8 cellular contexts compared by ENCODE assay signal in the genomic region with DNA sequence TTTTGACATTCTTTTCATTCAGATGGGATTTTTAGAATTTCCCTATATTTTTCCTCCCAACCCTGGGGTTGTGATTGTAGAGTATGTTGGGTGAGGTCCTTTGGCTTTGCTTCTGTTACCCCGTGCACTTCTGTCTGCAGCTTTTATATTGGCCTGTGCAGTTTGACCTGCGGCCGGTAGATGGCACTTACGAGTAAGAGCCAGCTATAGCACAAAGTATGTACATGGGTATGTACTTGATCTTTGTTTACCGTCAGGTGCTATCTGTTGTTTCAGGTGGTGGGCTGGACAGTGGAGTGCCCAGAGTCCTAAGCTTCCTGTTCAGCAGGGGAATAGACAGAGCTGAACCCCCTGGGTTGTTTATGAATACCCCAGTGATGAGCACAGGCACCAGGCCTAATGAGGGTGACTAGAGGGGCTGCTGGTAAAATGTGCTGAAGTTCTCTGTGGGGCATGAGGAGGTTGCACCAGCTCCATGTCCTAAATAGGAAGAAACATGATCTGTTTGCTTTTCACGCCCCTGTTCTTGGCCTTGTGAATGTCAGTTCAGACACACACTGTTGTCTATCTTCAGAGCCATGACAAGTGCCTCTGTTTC. TPM values are rescaled to one million over a fixed set of nuclear protein-coding genes. Genes with fewer than 3 reads are reported as not detected.
DNase-seq lines count a peak whose midpoint lies in the region; ATAC-seq and TF ChIP-seq lines count a peak whose summit lies in the region.

No MANE protein-coding gene starts in this region.

- no peak overlapping the region for H3K4me3 ChIP-seq in hepatocyte

- H4K20me1 ChIP-seq in hepatocyte (ENCODE audit: insufficient read depth, poor library complexity, severe bottlenecking) = no peaks in the 10 kb centered on the region

- no peaks in the 10 kb centered on the region for H3K4me1 Mint-ChIP-seq in activated CD8-positive, alpha-beta T cell treated with anti-CD3 and anti-CD28 coated beads for 36 hours (ENCODE audit: low read depth)
- peaks cover 6% of the 10 kb centered on the region for H3K4me1 Mint-ChIP-seq in activated CD8-positive, alpha-beta T cell treated with anti-CD3 and anti-CD28 coated beads, Interleukin-2, amount 10 ng/mL, durations not matched to agents 7 days and 5 days (ENCODE audit: low read depth)

- no peak overlapping the region for H2AFZ ChIP-seq in hepatocyte

- H3K9me3 ChIP-seq in hepatocyte (ENCODE audit: low read depth) = no peaks in the 10 kb centered on the region

- 34% methylated on average over 6 of the region's 6 CpGs for WGBS in hepatocyte (ENCODE audit: low lambda C conversion rate, missing lambda C conversion rate)

- CTCF ChIA-PET in activated CD8-positive, alpha-beta T cell treated with anti-CD3 and anti-CD28 coated beads for 36 hours (lab: Charles Lee) = interaction anchor here (0.9 to 2.1 kb wide), 3 partner anchors 9 to 1944 kb away, joined by 3 to 7 read pairs (median 6); no protein-coding TSS in a partner anchor
- CTCF ChIA-PET in activated CD8-positive, alpha-beta T cell treated with anti-CD3 and anti-CD28 coated beads, Interleukin-2, amount 10 ng/mL, durations not matched to agents 7 days and 5 days (lab: Charles Lee) = interaction anchor here (0.9 to 2.3 kb wide), 4 partner anchors 8 to 18 kb away, joined by 3 to 8 read pairs (median 4); no protein-coding TSS in a partner anchor

- peaks cover 5% of the 10 kb centered on the region for H3K27me3 Mint-ChIP-seq in activated CD8-positive, alpha-beta T cell treated with anti-CD3 and anti-CD28 coated beads for 36 hours
- H3K27me3 Mint-ChIP-seq in activated CD8-positive, alpha-beta T cell treated with anti-CD3 and anti-CD28 coated beads, Interleukin-2, amount 10 ng/mL, durations not matched to agents 7 days and 5 days (ENCODE audit: low read depth) = peaks cover 3% of the 10 kb centered on the region

- H3K4me2 ChIP-seq in hepatocyte = no peak overlapping the region

- H3K79me2 ChIP-seq in hepatocyte = no peaks in the 10 kb centered on the region

- ATAC-seq in activated CD8-positive, alpha-beta T cell treated with anti-CD3 and anti-CD28 coated beads for 36 hours = no peak
- ATAC-seq in activated CD8-positive, alpha-beta T cell treated with anti-CD3 and anti-CD28 coated beads, Interleukin-2, amount 10 ng/mL, durations not matched to agents 7 days and 5 days = no peak
- peak; percentile 97 for ATAC-seq in GM21529 (IDR thresholded peaks at IDR 0.05; ENCODE audit: unreplicated experiment)

- TF ChIP-seq CTCF in activated CD8-positive, alpha-beta T cell treated with anti-CD3 and anti-CD28 coated beads for 36 hours (IDR thresholded peaks at IDR 0.05) = peak; percentile 19
- TF ChIP-seq CTCF in hepatocyte (IDR thresholded peaks at IDR 0.05; ENCODE audit: poor library complexity) = peak; percentile 55

- no peaks in the 10 kb centered on the region for H3K9me2 ChIP-seq in hepatocyte (replicated peaks; ENCODE audit: insufficient read depth)

- no peak overlapping the region for H3K27ac Mint-ChIP-seq in activated CD8-positive, alpha-beta T cell treated with anti-CD3 and anti-CD28 coated beads for 36 hours
- no peak overlapping the region for H3K27ac Mint-ChIP-seq in activated CD8-positive, alpha-beta T cell treated with anti-CD3 and anti-CD28 coated beads, Interleukin-2, amount 10 ng/mL, durations not matched to agents 7 days and 5 days

- POLR2A ChIA-PET in activated CD8-positive, alpha-beta T cell treated with anti-CD3 and anti-CD28 coated beads for 36 hours (lab: Charles Lee) = no interaction called here
- POLR2A ChIA-PET in activated CD8-positive, alpha-beta T cell treated with anti-CD3 and anti-CD28 coated beads, Interleukin-2, amount 10 ng/mL, durations not matched to agents 7 days and 5 days (lab: Charles Lee) = no interaction called here

- intact Hi-C loops in activated CD8-positive, alpha-beta T cell treated with anti-CD3 and anti-CD28 coated beads for 36 hours (cut with micrococcal nuclease) = no loop called here

- peaks cover 19% of the 10 kb centered on the region for H3K9me3 Mint-ChIP-seq in activated CD8-positive, alpha-beta T cell treated with anti-CD3 and anti-CD28 coated beads for 36 hours
- peaks cover 4% of the 10 kb centered on the region for H3K9me3 Mint-ChIP-seq in activated CD8-positive, alpha-beta T cell treated with anti-CD3 and anti-CD28 coated beads, Interleukin-2, amount 10 ng/mL, durations not matched to agents 7 days and 5 days (ENCODE audit: insufficient read depth)

- H3K36me3 Mint-ChIP-seq in activated CD8-positive, alpha-beta T cell treated with anti-CD3 and anti-CD28 coated beads for 36 hours (ENCODE audit: low read depth) = no peaks in the 10 kb centered on the region
- peaks cover 2% of the 10 kb centered on the region for H3K36me3 Mint-ChIP-seq in activated CD8-positive, alpha-beta T cell treated with anti-CD3 and anti-CD28 coated beads, Interleukin-2, amount 10 ng/mL, durations not matched to agents 7 days and 5 days (ENCODE audit: low read depth)

- H3K4me3 Mint-ChIP-seq in activated CD8-positive, alpha-beta T cell treated with anti-CD3 and anti-CD28 coated beads for 36 hours = no peak overlapping the region
- no peak overlapping the region for H3K4me3 Mint-ChIP-seq in activated CD8-positive, alpha-beta T cell treated with anti-CD3 and anti-CD28 coated beads, Interleukin-2, amount 10 ng/mL, durations not matched to agents 7 days and 5 days

- H3K27ac ChIP-seq in hepatocyte = no peak overlapping the region

- H3K4me1 ChIP-seq in hepatocyte (ENCODE audit: insufficient read depth) = no peaks in the 10 kb centered on the region

- H3K36me3 ChIP-seq in hepatocyte (replicated peaks; ENCODE audit: insufficient read depth, low read depth) = no peaks in the 10 kb centered on the region

- H3K27me3 ChIP-seq in hepatocyte = no peaks in the 10 kb centered on the region

- DNase-seq in activated CD8-positive, alpha-beta T cell treated with anti-CD3 and anti-CD28 coated beads for 36 hours = peak; percentile 21
- DNase-seq in activated CD8-positive, alpha-beta T cell treated with anti-CD3 and anti-CD28 coated beads, Interleukin-2, amount 10 ng/mL, durations not matched to agents 7 days and 5 days = no peak
- DNase-seq in HK-2 (ENCODE audit: unreplicated experiment) = peak; percentile 22
- DNase-seq in SW480 (ENCODE audit: low spot score) = peak; percentile 53
- DNase-seq in hepatocyte (ENCODE audit: low spot score) = peak; percentile 34
- DNase-seq in NCI-H774 (lab: John Stamatoyannopoulos, UW) = no peak
- DNase-seq in mesenteric fat pad (ENCODE audit: low spot score) = no peak

RNA-seq across cellular contexts. Expression of a gene that starts 58.9 kb away (rescaled TPM):
- 10 to 100 TPM; 16.9 to 18.1 TPM for total RNA-seq in activated CD8-positive, alpha-beta T cell treated with anti-CD3 and anti-CD28 coated beads for 36 hours
- total RNA-seq in activated CD8-positive, alpha-beta T cell treated with anti-CD3 and anti-CD28 coated beads, Interleukin-2, amount 10 ng/mL, durations not matched to agents 7 days and 5 days = 10 to 100 TPM; 11.1 to 11.4 TPM
- total RNA-seq in hepatocyte = 12.2 and 12.8 TPM in 2 replicates
- polyA plus RNA-seq in hepatocyte = 6.5 and 8.3 TPM in 2 replicates
- 7.9 TPM for total RNA-seq in mesenteric fat pad

Comparison
In these comparisons a context has a peak if more than half of its experiments do, and no peak if none do; other contexts are left out.
1. DNase-seq: peak in activated CD8-positive, alpha-beta T cell treated with anti-CD3 and anti-CD28 coated beads for 36 hours (single experiment), HK-2 (single experiment), SW480 (single experiment) and hepatocyte (single experiment); none in activated CD8-positive, alpha-beta T cell treated with anti-CD3 and anti-CD28 coated beads, Interleukin-2, amount 10 ng/mL, durations not matched to agents 7 days and 5 days (single experiment), NCI-H774 (single experiment) and mesenteric fat pad (single experiment).